ENCODE assay signal across 16 cellular contexts in genomic region chr3:188220097-188220788, GRCh38.
DNase-seq lines count a peak whose midpoint lies in the region; ATAC-seq and TF ChIP-seq lines count a peak whose summit lies in the region.
"Had no signal": no experiment of that assay in that cellular context is flagged by ENCODE, and none has a peak within 500 bp of the region (broad histone marks: within the 10 kb centered on the region; RNA-seq: fewer than 3 reads in every experiment).

No MANE protein-coding gene starts in this region.

- H3K23ac ChIP-seq in trophoblast cell (ENCODE audit: low read length): no peak overlapping the region

- H3K9ac ChIP-seq in trophoblast cell (ENCODE audit: low read length): no peak overlapping the region

- no peak overlapping the region for H3K18ac ChIP-seq in trophoblast cell (ENCODE audit: low read length)

- no peak overlapping the region for H4K12ac ChIP-seq in trophoblast cell (ENCODE audit: low read depth, low read length)

- H3K4me1 ChIP-seq in ascending aorta (peaks cover 3 to 54% of the 10 kb centered on the region in 2 donors), trophoblast cell (ENCODE audit: control insufficient read depth in 1 of 2, insufficient read depth in 2 of 2, low read length in 2 of 2) (peaks cover 2 to 6% of the 10 kb centered on the region in 2 experiments), urinary bladder (ENCODE audit: insufficient read depth) (no peaks in the 10 kb centered on the region)

- H3K9me3 ChIP-seq in ascending aorta (no peaks in the 10 kb centered on the region), trophoblast cell (ENCODE audit: insufficient read depth, low read depth, low read length) (no peaks in the 10 kb centered on the region)

- H2AK5ac ChIP-seq in trophoblast cell (ENCODE audit: low read length): no peak overlapping the region

- H3K4me3 ChIP-seq in ascending aorta: peak overlapping the region in 1 of 2 donors; percentile 63
- no peak overlapping the region for H3K4me3 ChIP-seq in foreskin fibroblast (ENCODE audit: low read depth in 1 of 2, low read length in 2 of 2)
- no peak overlapping the region for H3K4me3 ChIP-seq in trophoblast cell (ENCODE audit: low read depth, low read length)
- no peak overlapping the region for H3K4me3 ChIP-seq in urinary bladder (ENCODE audit: low read depth, low read length)

- H3K4me2 ChIP-seq in trophoblast cell (ENCODE audit: low read length): no peak overlapping the region

- ATAC-seq in HG03045 (IDR thresholded peaks at IDR 0.05; ENCODE audit: unreplicated experiment): no peak
- ATAC-seq: activated T-cell treated with anti-CD3 and anti-CD28 coated beads, Interleukin-2, amount 50 U/mL, for 72 hours; stimulated activated naive CD8-positive, alpha-beta T cell treated with anti-CD3 and anti-CD28 coated beads, Interleukin-15, amount 100 ng/mL, for 72 hours; T-helper 17 cell had no signal

- H3K27ac ChIP-seq in ascending aorta (peak overlapping the region; percentile 92 to 96), trophoblast cell (ENCODE audit: low read depth, low read length) (no peak overlapping the region), urinary bladder (ENCODE audit: low read depth) (peak overlapping the region; percentile 49)

- no peak overlapping the region for H2BK12ac ChIP-seq in trophoblast cell (ENCODE audit: low read length)

- H3K27me3 ChIP-seq in ascending aorta (no peaks in the 10 kb centered on the region), trophoblast cell (ENCODE audit: insufficient read depth, low read length) (no peaks in the 10 kb centered on the region)

- no peak overlapping the region for H2BK5ac ChIP-seq in trophoblast cell (ENCODE audit: low read depth, low read length, poor library complexity)

- H3K36me3 ChIP-seq in ascending aorta: peaks cover 5 to 10% of the 10 kb centered on the region in 2 donors
- H3K36me3 ChIP-seq in trophoblast cell (ENCODE audit: control insufficient read depth in 1 of 2, insufficient read depth in 2 of 2, low read length in 2 of 2): no peaks in the 10 kb centered on the region
- no peaks in the 10 kb centered on the region for H3K36me3 ChIP-seq in urinary bladder (ENCODE audit: insufficient read depth)

- TF ChIP-seq CTCF in ascending aorta (IDR thresholded peaks at IDR 0.05): no peak
- TF ChIP-seq CTCF in foreskin fibroblast (IDR thresholded peaks at IDR 0.05; ENCODE audit: low read depth, low read length): no peak

- no peak overlapping the region for H4K8ac ChIP-seq in trophoblast cell (ENCODE audit: low read depth, low read length)

- intact Hi-C loops in ascending aorta (cut with DNase I): loop anchor here (2.0 kb wide), 1 partner anchor 65 kb away; the partner anchor contains the start of gene LPP

- no peak overlapping the region for H2BK120ac ChIP-seq in trophoblast cell (ENCODE audit: insufficient read depth, low read length, poor library complexity)

- H3K14ac ChIP-seq in trophoblast cell (ENCODE audit: low read length): no peak overlapping the region

- WGBS in trophoblast cell (ENCODE audit: extremely low coverage, insufficient coverage, insufficient read length): no CpG with 5 or more reads among the region's 6 CpGs
- 78% methylated on average over 6 of the region's 6 CpGs for whole genome bisulfite sequencing in urinary bladder

- no peak overlapping the region for H2AFZ ChIP-seq in trophoblast cell (ENCODE audit: insufficient read depth, low read length, poor library complexity)

- H3K79me1 ChIP-seq in trophoblast cell (ENCODE audit: low read length): no peaks in the 10 kb centered on the region

- no peak overlapping the region for H4K91ac ChIP-seq in trophoblast cell (ENCODE audit: low read depth, low read length)

- H3K4ac ChIP-seq in trophoblast cell (ENCODE audit: low read depth, low read length): peak overlapping the region; percentile 6

- no peaks in the 10 kb centered on the region for H3K79me2 ChIP-seq in trophoblast cell (ENCODE audit: control insufficient read depth, insufficient read depth, low read length, poor library complexity)

- DNase-seq in ascending aorta (ENCODE audit: low spot score in 2 of 2): peak in 1 of 2 donors; percentile 77
- peak; percentile 62 to 78 for DNase-seq in foreskin fibroblast
- no peak for DNase-seq in trophoblast cell
- DNase-seq in activated CD4-positive, alpha-beta T cell treated with anti-CD3 and anti-CD28 coated beads, Interleukin-2, amount 50 U/mL, for 4 hours: no peak
- DNase-seq in epidermal melanocyte (ENCODE audit: insufficient read length, low spot score): no peak
- no peak for DNase-seq in NCI-H2107 (lab: John Stamatoyannopoulos, UW)
- DNase-seq: activated CD4-positive, alpha-beta T cell treated with anti-CD3 and anti-CD28 coated beads for 4 hours; activated T-cell treated with anti-CD3 and anti-CD28 coated beads, Interleukin-2, amount 50 U/mL, for 72 hours; effector CD8-positive, alpha-beta T cell; H9; NCI-H1105; NCI-H524; stimulated activated naive CD8-positive, alpha-beta T cell treated with anti-CD3 and anti-CD28 coated beads, Interleukin-15, amount 100 ng/mL, for 72 hours; T-helper 17 cell had no signal

Comparison
In these comparisons a context has a peak if more than half of its experiments do, and no peak if none do; other contexts are left out.
1. DNase-seq: peak in foreskin fibroblast (2 of 2); none in trophoblast cell (0 of 2), activated CD4-positive, alpha-beta T cell treated with anti-CD3 and anti-CD28 coated beads, Interleukin-2, amount 50 U/mL, for 4 hours (0 of 2), epidermal melanocyte (single experiment) and NCI-H2107 (single experiment).